Comparison of ENCODE assay signal across 15 cellular contexts in the genomic region with DNA sequence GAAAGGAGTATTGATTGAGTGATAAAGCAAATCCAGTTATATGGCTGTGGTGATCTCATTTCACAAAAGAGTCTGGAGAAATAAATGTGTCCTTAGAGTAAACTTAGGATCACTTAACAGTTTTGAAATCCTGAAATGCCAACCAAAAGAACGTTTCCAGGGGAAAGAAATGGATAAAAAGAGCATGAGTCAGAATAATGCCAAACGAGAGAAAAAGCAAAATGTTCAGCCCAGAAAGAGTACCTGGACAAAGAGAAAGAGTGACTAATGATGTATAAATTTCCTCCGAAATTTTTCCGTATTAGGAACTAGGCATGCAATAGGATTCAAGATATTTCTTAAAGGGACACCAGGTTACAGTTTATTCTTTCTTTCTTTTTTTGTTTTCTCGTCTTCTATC.
"Had no signal": no experiment of that assay in that cellular context is flagged by ENCODE, and none has a peak within 500 bp of the region (broad histone marks: within the 10 kb centered on the region; RNA-seq: fewer than 3 reads in every experiment).

No MANE protein-coding gene starts in this region.

- H3K36me3 ChIP-seq: ascending aorta, left lung, pancreas had no signal

- H3K27ac ChIP-seq: ascending aorta, left lung, pancreas, VCaP had no signal

- H3K4me1 ChIP-seq: ascending aorta, left lung, pancreas had no signal

- H3K27me3 ChIP-seq: ascending aorta, left lung, pancreas had no signal

- FAIRE-seq: colon, keratinocyte had no signal

- DNase-seq: activated CD4-positive, alpha-beta T cell treated with anti-CD3 and anti-CD28 coated beads, Interleukin-2, amount 50 U/mL, for 48 hours; activated naive CD4-positive, alpha-beta T cell treated with anti-CD3 and anti-CD28 coated beads, Interleukin-2, amount 10 ng/mL, durations not matched to agents 7 days and 5 days; caudate nucleus; hippocampal formation; left lung; naive B cell; pancreas; stimulated activated CD4-positive, alpha-beta T cell treated with anti-CD3 and anti-CD28 coated beads, Interleukin-12 subunit alpha, Interleukin-12 subunit beta, amount 100 ng/mL, for 4 hours; stimulated activated CD4-positive, alpha-beta T cell treated with anti-CD3 and anti-CD28 coated beads, Interleukin-2, amount 100 ng/mL, for 24 hours; T-helper 9 cell had no signal

- H3K4me3 ChIP-seq: ascending aorta, left lung, pancreas had no signal

- ATAC-seq: left lung; pancreas; stimulated activated effector memory CD8-positive, alpha-beta T cell treated with anti-CD3 and anti-CD28 coated beads, Interleukin-12 subunit alpha, Interleukin-12 subunit beta, amount 100 ng/mL, for 72 hours had no signal

- H3K9me3 ChIP-seq: ascending aorta, pancreas had no signal
